ENCODE assay signal across 8 cellular contexts in the genomic region with DNA sequence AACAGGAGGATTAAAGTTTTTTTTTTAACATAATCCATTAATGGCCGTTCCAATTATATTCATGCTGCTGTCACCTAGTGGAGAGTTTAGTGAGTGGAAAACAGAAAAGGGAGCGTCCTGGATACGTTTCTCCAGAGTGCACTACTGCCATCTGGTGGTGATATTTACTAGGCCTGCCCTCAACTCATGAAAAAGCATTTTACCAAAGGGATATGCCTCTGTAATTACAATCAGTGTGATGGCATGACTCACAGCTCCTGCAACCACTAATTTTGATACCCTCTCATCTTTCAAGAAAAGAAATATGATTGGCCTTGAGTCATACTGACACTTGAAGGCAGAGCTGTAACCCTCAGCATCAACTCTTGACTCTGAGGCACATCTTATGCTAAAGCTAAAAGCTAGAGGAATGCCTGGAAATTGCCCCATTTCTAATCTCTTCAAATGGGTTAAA. TPM values are rescaled to one million over a fixed set of nuclear protein-coding genes. Genes with fewer than 3 reads are reported as not detected.
DNase-seq lines count a peak whose midpoint lies in the region; TF ChIP-seq lines count a peak whose summit lies in the region.

No MANE protein-coding gene starts in this region.

- no peaks in the 10 kb centered on the region for H4K20me1 ChIP-seq in KMS-11 (ENCODE audit: insufficient read depth)

- no peak overlapping the region for H3K27ac Mint-ChIP-seq in type B pancreatic cell

- no peaks in the 10 kb centered on the region for H3K36me3 ChIP-seq in GM06990 (ENCODE audit: control insufficient read depth, insufficient read depth, low read length)
- H3K36me3 ChIP-seq in KMS-11 (ENCODE audit: insufficient read depth) = no peaks in the 10 kb centered on the region

- H3K9ac ChIP-seq in KMS-11 = no peak overlapping the region

- peaks cover 6% of the 10 kb centered on the region for H3K4me1 ChIP-seq in KMS-11 (ENCODE audit: low read depth, poor library complexity, severe bottlenecking)

- H3K4me3 ChIP-seq in GM06990 (replicated peaks; ENCODE audit: low read depth, low read length) = no peak overlapping the region
- H3K4me3 ChIP-seq in KMS-11 (IDR thresholded peaks at IDR 0.05; ENCODE audit: insufficient read depth, low read depth, low read length) = no peak overlapping the region
- no peak overlapping the region for H3K4me3 ChIP-seq in fibroblast of pulmonary artery (replicated peaks; ENCODE audit: low read depth, low read length)

- no peaks in the 10 kb centered on the region for H3K9me3 Mint-ChIP-seq in type B pancreatic cell

- H3K79me2 ChIP-seq in KMS-11 (ENCODE audit: insufficient read depth, low read depth) = no peaks in the 10 kb centered on the region

- H3K4me3 Mint-ChIP-seq in type B pancreatic cell = peak overlapping the region; percentile 75

- no peak overlapping the region for H2AFZ ChIP-seq in KMS-11 (ENCODE audit: low read depth)

- H3K4me2 ChIP-seq in KMS-11 = no peak overlapping the region

- TF ChIP-seq CTCF in GM06990 (IDR thresholded peaks at IDR 0.05; ENCODE audit: insufficient read depth, low read length, poor library complexity, severe bottlenecking) (peak; percentile 91), KMS-11 (conservative IDR thresholded peaks at IDR 0.05; ENCODE audit: low read depth, low read length) (peak; percentile 96), fibroblast of pulmonary artery (IDR thresholded peaks at IDR 0.05; ENCODE audit: low read length, missing control alignments) (no peak), type B pancreatic cell (conservative IDR thresholded peaks at IDR 0.05) (peak; percentile 99)

- peaks cover 3% of the 10 kb centered on the region for H3K27me3 Mint-ChIP-seq in type B pancreatic cell

- no peaks in the 10 kb centered on the region for H3K36me3 Mint-ChIP-seq in type B pancreatic cell

- DNase-seq in GM06990 (ENCODE audit: extremely low read depth, insufficient read length) (peak; percentile 10), GOT3 (lab: John Stamatoyannopoulos, UW) (peak; percentile 40), OCI-M2 (lab: John Stamatoyannopoulos, UW; ENCODE audit: unreplicated experiment) (peak; percentile 7), fibroblast of pulmonary artery (ENCODE audit: low read depth) (peak; percentile 95), non-pigmented ciliary epithelial cell (ENCODE audit: low read depth) (peak; percentile 75), type B pancreatic cell (ENCODE audit: extremely low spot score, unreplicated experiment) (peak; percentile 73)
- DNase-seq in activated T-cell treated with anti-CD3 and anti-CD28 coated beads, Interleukin-2, amount 50 U/mL, for 48 hours = peak; percentile 66 to 73

- H3K4me1 Mint-ChIP-seq in type B pancreatic cell (ENCODE audit: unreplicated experiment) = peaks cover 29% of the 10 kb centered on the region

- no peak overlapping the region for H3K27ac ChIP-seq in KMS-11

- H3K27me3 ChIP-seq in GM06990 (replicated peaks; ENCODE audit: control insufficient read depth, insufficient read depth, low read length) (no peaks in the 10 kb centered on the region), KMS-11 (ENCODE audit: insufficient read depth, low read depth) (no peaks in the 10 kb centered on the region)

RNA-seq across cellular contexts. Expression of a gene that starts 20.1 kb away (rescaled TPM):
- total RNA-seq in type B pancreatic cell (ENCODE audit: low replicate concordance) = not detected in 2 replicates

Comparison
In these comparisons a context has a peak if more than half of its experiments do, and no peak if none do; other contexts are left out.
1. DNase-seq: peak in every context shown above with its lines; median percentile 95 in fibroblast of pulmonary artery; 75 in non-pigmented ciliary epithelial cell; 73 in type B pancreatic cell; 70 in activated T-cell treated with anti-CD3 and anti-CD28 coated beads, Interleukin-2, amount 50 U/mL, for 48 hours; 40 in GOT3; 10 in GM06990; 7 in OCI-M2.